Comparison of ENCODE assay signal across 19 cellular contexts in the genomic region with DNA sequence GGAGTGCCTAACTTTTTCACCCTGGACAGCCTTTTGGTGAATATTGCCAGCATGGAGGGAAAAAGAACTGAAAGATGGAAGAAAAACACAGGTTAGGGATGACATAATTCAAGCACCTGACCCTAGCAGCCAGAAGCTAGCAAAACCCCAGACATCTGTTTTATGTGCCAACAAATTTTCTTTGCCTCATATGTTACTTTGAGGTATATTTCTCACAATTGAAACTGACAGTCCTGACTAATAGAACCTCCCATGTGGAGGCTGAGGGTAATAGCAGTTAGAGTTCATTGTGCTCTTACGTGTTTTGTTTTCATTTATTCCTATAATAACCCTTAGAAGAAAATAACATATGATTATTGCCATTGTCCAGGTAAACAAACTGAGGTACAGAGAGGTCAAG.
"Had no signal": no experiment of that assay in that cellular context is flagged by ENCODE, and none has a peak within 500 bp of the region (broad histone marks: within the 10 kb centered on the region; RNA-seq: fewer than 3 reads in every experiment).

No MANE protein-coding gene starts in this region.

- DNase-seq: activated CD4-positive, alpha-beta memory T cell treated with anti-CD3 and anti-CD28 coated beads for 36 hours; activated CD4-positive, alpha-beta T cell treated with anti-CD3 and anti-CD28 coated beads for 48 hours; activated effector memory CD4-positive, alpha-beta T cell treated with Interleukin-2 at 50 U/mL for 16 hours; activated naive CD4-positive, alpha-beta T cell treated with anti-CD3 and anti-CD28 coated beads for 36 hours; activated naive CD8-positive, alpha-beta T cell treated with anti-CD3 and anti-CD28 coated beads, Interleukin-2, amount 10 ng/mL, durations not matched to agents 7 days and 5 days; activated T-cell treated with anti-CD3 and anti-CD28 coated beads, Interleukin-2, amount 50 U/mL, for 72 hours; amygdala; cerebellar nuclear complex; hippocampal formation; left ventricle myocardium inferior; naive thymus-derived CD4-positive, alpha-beta T cell; occipital lobe; retina; stimulated activated CD4-positive, alpha-beta T cell treated with anti-CD3 and anti-CD28 coated beads, Interleukin-2, amount 100 ng/mL, for 48 hours; stimulated activated CD8-positive, alpha-beta memory T cell treated with anti-CD3 and anti-CD28 coated beads, Interleukin-4, amount 100 ng/mL, for 48 hours; stimulated activated naive B cell treated with anti-CD40 and anti-IgM and Interleukin-4, amounts not matched to agents 10 μg/mL and 1 μg/mL and 100 μg/mL, for 72 hours; upper lobe of left lung had no signal

- H3K27me3 ChIP-seq: upper lobe of left lung had no signal

- H3K36me3 ChIP-seq: left ventricle myocardium inferior, thoracic aorta, upper lobe of left lung had no signal

- H3K9me3 ChIP-seq: left ventricle myocardium inferior, thoracic aorta, upper lobe of left lung had no signal

- H3K4me3 ChIP-seq: left ventricle myocardium inferior, thoracic aorta, upper lobe of left lung had no signal

- H3K27ac ChIP-seq: epithelial cell of prostate, left ventricle myocardium inferior, thoracic aorta, upper lobe of left lung had no signal

- ATAC-seq: activated T-cell treated with anti-CD3 and anti-CD28 coated beads, Interleukin-2, amount 50 U/mL, for 72 hours; naive thymus-derived CD4-positive, alpha-beta T cell; stimulated activated naive B cell treated with anti-CD40 and anti-IgM and Interleukin-4, amounts not matched to agents 10 μg/mL and 1 μg/mL and 100 μg/mL, for 72 hours had no signal
